17 cellular contexts compared by ENCODE assay signal in genomic region chr16:89381788-89382187, GRCh38.
DNase-seq lines count a peak whose midpoint lies in the region; ATAC-seq and TF ChIP-seq lines count a peak whose summit lies in the region.
"Had no signal": no experiment of that assay in that cellular context is flagged by ENCODE, and none has a peak within 500 bp of the region (broad histone marks: within the 10 kb centered on the region; RNA-seq: fewer than 3 reads in every experiment).

No MANE protein-coding gene starts in this region.

- H2BK15ac ChIP-seq in H9 (ENCODE audit: low read depth, low read length) = no peak overlapping the region

- TF ChIP-seq CTCF in H9 (conservative IDR thresholded peaks at IDR 0.05) = no peak

- H3K27me3 ChIP-seq in H9 (ENCODE audit: insufficient read depth, low read length) = no peaks in the 10 kb centered on the region
- H3K27me3 ChIP-seq: transverse colon had no signal

- no peak for ATAC-seq in activated naive CD8-positive, alpha-beta T cell treated with anti-CD3 and anti-CD28 coated beads, Interleukin-2, amount 10 ng/mL, durations not matched to agents 7 days and 5 days (ENCODE audit: low read depth)
- ATAC-seq in naive thymus-derived CD8-positive, alpha-beta T cell = no peak
- ATAC-seq in activated CD4-positive, CD25-positive, alpha-beta regulatory T cell treated with anti-CD3 and anti-CD28 coated beads, Interleukin-2, amount 50 U/mL, for 24 hours = no peak
- ATAC-seq in GM19397 (IDR thresholded peaks at IDR 0.05; ENCODE audit: unreplicated experiment) = no peak

- H3K4me1 ChIP-seq in H9 (ENCODE audit: insufficient read depth, low read length) = no peaks in the 10 kb centered on the region; the same call in 1 of the 2 replicates

- peaks cover 86% of the 10 kb centered on the region; the same call in 1 of the 2 replicates for H3K79me2 ChIP-seq in H9 (ENCODE audit: insufficient read depth, low read length)

- H2BK120ac ChIP-seq in H9 (ENCODE audit: low read depth, low read length, poor library complexity, severe bottlenecking) = no peak overlapping the region

- H2BK20ac ChIP-seq in H9 (ENCODE audit: low read depth, low read length, poor library complexity, severe bottlenecking) = no peak overlapping the region

- no peak overlapping the region for H3K14ac ChIP-seq in H9 (ENCODE audit: insufficient read depth, low read length)

- H4K8ac ChIP-seq in H9 (replicated peaks; ENCODE audit: insufficient read length, low read depth, low read length) = no peak overlapping the region

- no peak for DNase-seq in activated CD4-positive, alpha-beta T cell treated with anti-CD3 and anti-CD28 coated beads, Interleukin-2, amount 10 ng/mL, durations not matched to agents 24 days and 14 days
- DNase-seq in activated CD4-positive, alpha-beta T cell treated with anti-CD3 and anti-CD28 coated beads for 1 hour = no peak
- DNase-seq in H9 (no peak), NCI-H748 treated with DMSO at 0.1 percent for 48 hours (lab: John Stamatoyannopoulos, UW) (no peak)
- no peak for DNase-seq in activated naive CD8-positive, alpha-beta T cell treated with anti-CD3 and anti-CD28 coated beads, Interleukin-2, amount 10 ng/mL, durations not matched to agents 7 days and 5 days
- DNase-seq in naive thymus-derived CD8-positive, alpha-beta T cell = no peak
- DNase-seq: cerebellar nuclear complex; foreskin melanocyte; NCI-H2081; NCI-H524; occipital lobe; OCI-M1; SK-N-SH; stimulated activated CD4-positive, alpha-beta T cell treated with anti-CD3 and anti-CD28 coated beads, Interleukin-4, amount 100 ng/mL, for 1 hour; transverse colon had no signal

- H3K9me3 Mint-ChIP-seq in activated CD4-positive, alpha-beta T cell treated with anti-CD3 and anti-CD28 coated beads, Interleukin-2, amount 10 ng/mL, durations not matched to agents 24 days and 14 days = peaks cover 4% of the 10 kb centered on the region
- H3K9me3 Mint-ChIP-seq in H9 = no peaks in the 10 kb centered on the region
- no peaks in the 10 kb centered on the region for H3K9me3 Mint-ChIP-seq in activated naive CD8-positive, alpha-beta T cell treated with anti-CD3 and anti-CD28 coated beads, Interleukin-2, amount 10 ng/mL, durations not matched to agents 7 days and 5 days
- no peaks in the 10 kb centered on the region for H3K9me3 Mint-ChIP-seq in naive thymus-derived CD8-positive, alpha-beta T cell

- no peaks in the 10 kb centered on the region for H3K79me1 ChIP-seq in H9 (ENCODE audit: insufficient read depth, low read depth, low read length, poor library complexity, severe bottlenecking)

- H3K23ac ChIP-seq in H9 (ENCODE audit: insufficient read length, low read depth, low read length) = no peak overlapping the region

- no peak overlapping the region for H3K4me3 Mint-ChIP-seq in activated CD4-positive, alpha-beta T cell treated with anti-CD3 and anti-CD28 coated beads, Interleukin-2, amount 10 ng/mL, durations not matched to agents 24 days and 14 days
- H3K4me3 Mint-ChIP-seq in H9 = no peak overlapping the region
- H3K4me3 Mint-ChIP-seq in activated naive CD8-positive, alpha-beta T cell treated with anti-CD3 and anti-CD28 coated beads, Interleukin-2, amount 10 ng/mL, durations not matched to agents 7 days and 5 days = no peak overlapping the region
- peak overlapping the region in 9 of 10 donors; percentile 6 to 71 (median 49) for H3K4me3 Mint-ChIP-seq in naive thymus-derived CD8-positive, alpha-beta T cell

- H4K20me1 ChIP-seq in H9 (ENCODE audit: control insufficient read depth, insufficient read depth, insufficient read length) = peaks cover 3% of the 10 kb centered on the region

- peaks cover 18% of the 10 kb centered on the region for H3K36me3 Mint-ChIP-seq in activated CD4-positive, alpha-beta T cell treated with anti-CD3 and anti-CD28 coated beads, Interleukin-2, amount 10 ng/mL, durations not matched to agents 24 days and 14 days (ENCODE audit: low read depth)
- peaks cover 0 to 3% (median 0%) of the 10 kb centered on the region in 3 experiments; a peak in 2 of 7 replicates for H3K36me3 Mint-ChIP-seq in H9 (ENCODE audit: insufficient read depth in 1 of 3, low read depth in 3 of 3)
- H3K36me3 Mint-ChIP-seq in activated naive CD8-positive, alpha-beta T cell treated with anti-CD3 and anti-CD28 coated beads, Interleukin-2, amount 10 ng/mL, durations not matched to agents 7 days and 5 days = peaks cover 13% of the 10 kb centered on the region
- peaks cover 0 to 3% (median 0%) of the 10 kb centered on the region in 3 donors for H3K36me3 Mint-ChIP-seq in naive thymus-derived CD8-positive, alpha-beta T cell

- no peaks in the 10 kb centered on the region for H3K27me3 Mint-ChIP-seq in activated CD4-positive, alpha-beta T cell treated with anti-CD3 and anti-CD28 coated beads, Interleukin-2, amount 10 ng/mL, durations not matched to agents 24 days and 14 days
- H3K27me3 Mint-ChIP-seq in H9 (ENCODE audit: low read depth) = no peaks in the 10 kb centered on the region
- H3K27me3 Mint-ChIP-seq in activated naive CD8-positive, alpha-beta T cell treated with anti-CD3 and anti-CD28 coated beads, Interleukin-2, amount 10 ng/mL, durations not matched to agents 7 days and 5 days = no peaks in the 10 kb centered on the region
- no peaks in the 10 kb centered on the region for H3K27me3 Mint-ChIP-seq in naive thymus-derived CD8-positive, alpha-beta T cell

- no peak overlapping the region for H2AFZ ChIP-seq in H9 (ENCODE audit: low read length)

- peak overlapping the region; percentile 52 for H3K27ac Mint-ChIP-seq in activated CD4-positive, alpha-beta T cell treated with anti-CD3 and anti-CD28 coated beads, Interleukin-2, amount 10 ng/mL, durations not matched to agents 24 days and 14 days
- peak overlapping the region; percentile 55 to 70 (median 58); a peak in 6 of 7 replicates for H3K27ac Mint-ChIP-seq in H9
- peak overlapping the region; percentile 21 for H3K27ac Mint-ChIP-seq in activated naive CD8-positive, alpha-beta T cell treated with anti-CD3 and anti-CD28 coated beads, Interleukin-2, amount 10 ng/mL, durations not matched to agents 7 days and 5 days
- H3K27ac Mint-ChIP-seq in naive thymus-derived CD8-positive, alpha-beta T cell = peak overlapping the region in 8 of 10 donors; percentile 15 to 84 (median 66)

- no peaks in the 10 kb centered on the region for H3K9me3 ChIP-seq in H9 (ENCODE audit: control insufficient read depth, low read depth, low read length)
- H3K9me3 ChIP-seq: SK-N-SH, transverse colon had no signal

- POLR2A ChIA-PET in activated naive CD8-positive, alpha-beta T cell treated with anti-CD3 and anti-CD28 coated beads, Interleukin-2, amount 10 ng/mL, durations not matched to agents 7 days and 5 days (lab: Charles Lee) = interaction anchor here (0.7 kb wide), 1 partner anchor 13 kb away, joined by 3 read pairs; no protein-coding TSS in a partner anchor
- POLR2A ChIA-PET in naive thymus-derived CD8-positive, alpha-beta T cell (lab: Charles Lee) = interaction anchor here (0.7 kb wide), 1 partner anchor 45 kb away, joined by 3 read pairs; no protein-coding TSS in a partner anchor

- H2AK5ac ChIP-seq in H9 (ENCODE audit: insufficient read length, low read length) = no peak overlapping the region

- no peak overlapping the region for H4K5ac ChIP-seq in H9 (ENCODE audit: insufficient read length, low read depth, low read length)

- peaks cover 55% of the 10 kb centered on the region for H3K4me1 Mint-ChIP-seq in activated CD4-positive, alpha-beta T cell treated with anti-CD3 and anti-CD28 coated beads, Interleukin-2, amount 10 ng/mL, durations not matched to agents 24 days and 14 days
- peaks cover 58% of the 10 kb centered on the region in 2 experiments for H3K4me1 Mint-ChIP-seq in H9
- H3K4me1 Mint-ChIP-seq in activated naive CD8-positive, alpha-beta T cell treated with anti-CD3 and anti-CD28 coated beads, Interleukin-2, amount 10 ng/mL, durations not matched to agents 7 days and 5 days = peaks cover 50% of the 10 kb centered on the region
- peaks cover 56 to 95% (median 93%) of the 10 kb centered on the region in 4 donors for H3K4me1 Mint-ChIP-seq in naive thymus-derived CD8-positive, alpha-beta T cell

- H3K9ac ChIP-seq in H9 (ENCODE audit: extremely low read depth, insufficient read length, low read length) = no peak overlapping the region
- H3K9ac ChIP-seq: SK-N-SH had no signal

- no peak overlapping the region for H4K91ac ChIP-seq in H9 (ENCODE audit: insufficient read length, low read depth, low read length)

- H3K4me2 ChIP-seq in H9 (ENCODE audit: insufficient read depth, insufficient read length, low read length) = no peak overlapping the region
- H3K4me2 ChIP-seq: SK-N-SH had no signal

- H3K27ac ChIP-seq in H9 (ENCODE audit: insufficient read length, low read depth, low read length) = no peak overlapping the region

- no peak overlapping the region for H3K56ac ChIP-seq in H9 (ENCODE audit: insufficient read length, low read depth, low read length)

- no peaks in the 10 kb centered on the region for H3K23me2 ChIP-seq in H9 (ENCODE audit: insufficient read length, low read depth, low read length, poor library complexity, severe bottlenecking)

- H3K18ac ChIP-seq in H9 (ENCODE audit: insufficient read length, low read depth, low read length) = no peak overlapping the region

- WGBS in H9 (ENCODE audit: extremely low coverage, insufficient read length, low lambda C conversion rate) = no CpG with 5 or more reads among the region's 14 CpGs

- intact Hi-C loops in activated CD4-positive, alpha-beta T cell treated with anti-CD3 and anti-CD28 coated beads, Interleukin-2, amount 10 ng/mL, durations not matched to agents 24 days and 14 days (cut with micrococcal nuclease) = loop anchor here (1.0 kb wide), 1 partner anchor 20 kb away; no protein-coding TSS in a partner anchor

- no peak overlapping the region for H2BK12ac ChIP-seq in H9 (ENCODE audit: insufficient read length, low read depth, low read length)

- H2BK5ac ChIP-seq in H9 (ENCODE audit: insufficient read length, low read length) = no peak overlapping the region

- no peak overlapping the region for H3K4ac ChIP-seq in H9 (ENCODE audit: low read depth, low read length)

- no peak overlapping the region for H3T11ph ChIP-seq in H9 (ENCODE audit: low read length)

Comparison
In these comparisons a context has a peak if more than half of its experiments do, and no peak if none do; other contexts are left out.
1. H3K4me3 Mint-ChIP-seq: peak in naive thymus-derived CD8-positive, alpha-beta T cell (9 of 10); none in activated CD4-positive, alpha-beta T cell treated with anti-CD3 and anti-CD28 coated beads, Interleukin-2, amount 10 ng/mL, durations not matched to agents 24 days and 14 days (single experiment), H9 (0 of 2) and activated naive CD8-positive, alpha-beta T cell treated with anti-CD3 and anti-CD28 coated beads, Interleukin-2, amount 10 ng/mL, durations not matched to agents 7 days and 5 days (single experiment).
2. Peak in every context shown above with its lines, with median percentiles within 50 percentile points of each other: H3K27ac Mint-ChIP-seq.